In genomic region chr10:103712898-103713498, GRCh38 we compare ENCODE assay signal across 8 cellular contexts.
DNase-seq lines count a peak whose midpoint lies in the region; ATAC-seq and TF ChIP-seq lines count a peak whose summit lies in the region.

No MANE protein-coding gene starts in this region.

- H3K9me3 Mint-ChIP-seq in natural killer cell treated with Interleukin-12 subunit alpha and Interleukin-12 subunit beta and Interleukin-15 and Interleukin-18, amount 100 ng/mL, for 72 hours = no peaks in the 10 kb centered on the region

- H3K4me1 ChIP-seq in esophagus muscularis mucosa = peaks cover 0 to 23% (median 11%) of the 10 kb centered on the region in 4 donors

- H3K36me3 ChIP-seq in esophagus muscularis mucosa = peaks cover 0 to 2% (median 0%) of the 10 kb centered on the region in 4 donors

- no peak overlapping the region for H3K27ac Mint-ChIP-seq in natural killer cell treated with Interleukin-12 subunit alpha and Interleukin-12 subunit beta and Interleukin-15 and Interleukin-18, amount 100 ng/mL, for 72 hours

- no peak overlapping the region for H3K4me3 Mint-ChIP-seq in natural killer cell treated with Interleukin-12 subunit alpha and Interleukin-12 subunit beta and Interleukin-15 and Interleukin-18, amount 100 ng/mL, for 72 hours

- H3K27me3 Mint-ChIP-seq in natural killer cell treated with Interleukin-12 subunit alpha and Interleukin-12 subunit beta and Interleukin-15 and Interleukin-18, amount 100 ng/mL, for 72 hours = no peaks in the 10 kb centered on the region

- no peaks in the 10 kb centered on the region for H3K36me3 Mint-ChIP-seq in natural killer cell treated with Interleukin-12 subunit alpha and Interleukin-12 subunit beta and Interleukin-15 and Interleukin-18, amount 100 ng/mL, for 72 hours

- peak; percentile 82 for ATAC-seq in HG03520 (IDR thresholded peaks at IDR 0.05; ENCODE audit: unreplicated experiment)
- ATAC-seq in natural killer cell treated with Interleukin-12 subunit alpha and Interleukin-12 subunit beta and Interleukin-15 and Interleukin-18, amount 100 ng/mL, for 72 hours = peak; percentile 72 to 74

- TF ChIP-seq POLR2A in esophagus muscularis mucosa (IDR thresholded peaks at IDR 0.05; ENCODE audit: low read depth) = no peak

- intact Hi-C loops in esophagus muscularis mucosa (cut with DNase I) = loop anchor here (1.0 to 5.0 kb wide), 2 partner anchors 144 to 169 kb away; no protein-coding TSS in a partner anchor

- no peak overlapping the region for H3K4me3 ChIP-seq in esophagus muscularis mucosa

- DNase-seq in OCI-M1 (lab: John Stamatoyannopoulos, UW) = peak; percentile 89
- peak; percentile 69 for DNase-seq in activated T-cell treated with anti-CD3 and anti-CD28 coated beads for 48 hours (ENCODE audit: low read depth)
- peak; percentile 97 for DNase-seq in esophagus muscularis mucosa (ENCODE audit: extremely low spot score)
- DNase-seq in natural killer cell treated with Interleukin-12 subunit alpha and Interleukin-12 subunit beta and Interleukin-15 and Interleukin-18, amount 100 ng/mL, for 72 hours (ENCODE audit: low spot score) = peak; percentile 77
- peak; percentile 60 for DNase-seq in stimulated activated naive CD4-positive, alpha-beta T cell treated with Interleukin-2 at 50 U/mL for 16 hours (lab: John Stamatoyannopoulos, UW)

- peak; percentile 79 for TF ChIP-seq CTCF in 22Rv1 (IDR thresholded peaks at IDR 0.05)
- peak; percentile 90 for TF ChIP-seq CTCF in GM12873 (IDR thresholded peaks at IDR 0.05; ENCODE audit: insufficient read depth, low read depth, low read length, missing control alignments)
- peak; percentile 95 to 98 (median 97) for TF ChIP-seq CTCF in esophagus muscularis mucosa (IDR thresholded peaks at IDR 0.05)

- H3K9me3 ChIP-seq in esophagus muscularis mucosa = no peaks in the 10 kb centered on the region

- TF ChIP-seq EP300 in esophagus muscularis mucosa (IDR thresholded peaks at IDR 0.05) = no peak

- H3K27me3 ChIP-seq in esophagus muscularis mucosa = no peaks in the 10 kb centered on the region

- peaks cover 0 to 3% of the 10 kb centered on the region in 2 donors for H3K4me1 Mint-ChIP-seq in natural killer cell treated with Interleukin-12 subunit alpha and Interleukin-12 subunit beta and Interleukin-15 and Interleukin-18, amount 100 ng/mL, for 72 hours (ENCODE audit: low read depth in 2 of 2)

- H3K27ac ChIP-seq in 22Rv1 (no peak overlapping the region), esophagus muscularis mucosa (replicated peaks in 1 of 4) (no peak overlapping the region)

- WGBS in esophagus muscularis mucosa = 39% methylated on average over 2 of the region's 8 CpGs
